Comparison of ENCODE assay signal across 32 cellular contexts in the genomic region with DNA sequence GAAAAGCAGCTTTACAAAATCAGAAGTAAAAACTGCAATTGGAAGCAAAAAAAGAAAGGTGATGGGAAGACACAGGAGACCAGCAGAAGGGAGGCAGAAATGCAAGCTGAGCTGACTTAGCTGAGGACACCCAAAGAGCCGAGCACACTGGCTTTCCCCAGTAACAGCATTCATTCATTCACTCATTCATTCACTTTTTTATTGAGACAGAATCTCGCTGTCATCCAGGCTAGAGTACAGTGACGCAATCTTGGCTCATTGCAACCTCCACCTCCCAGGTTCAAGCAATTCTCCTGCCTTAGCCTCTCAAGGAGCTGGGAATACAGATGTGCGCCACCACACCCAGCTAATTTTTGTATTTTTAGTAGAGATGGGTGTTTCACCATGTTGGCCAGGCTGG. TPM values are rescaled to one million over a fixed set of nuclear protein-coding genes. Genes with fewer than 3 reads are reported as not detected.
"Had no signal": no experiment of that assay in that cellular context is flagged by ENCODE, and none has a peak within 500 bp of the region (broad histone marks: within the 10 kb centered on the region; RNA-seq: fewer than 3 reads in every experiment).

No MANE protein-coding gene starts in this region.

- H3K9me3 ChIP-seq: colonic mucosa, esophagus squamous epithelium, heart right ventricle, left lung, prostate gland, right atrium auricular region, sigmoid colon, testis, tibial artery, upper lobe of left lung had no signal

- H3K36me3 ChIP-seq: colonic mucosa had no signal

- H3K27ac Mint-ChIP-seq: dendritic cell treated with granulocyte-macrophage colony-stimulating factor and Interleukin-4, amounts not matched to agents 40 ng/mL and 50 ng/mL, for 4 days; naive thymus-derived CD4-positive, alpha-beta T cell; nephron; neural progenitor cell had no signal

- H3K4me3 Mint-ChIP-seq: dendritic cell treated with granulocyte-macrophage colony-stimulating factor and Interleukin-4, amounts not matched to agents 40 ng/mL and 50 ng/mL, for 4 days; naive thymus-derived CD4-positive, alpha-beta T cell; nephron; neural progenitor cell; stimulated activated effector memory CD8-positive, alpha-beta T cell treated with anti-CD3 and anti-CD28 coated beads, Interleukin-12 subunit alpha, Interleukin-12 subunit beta, amount 100 ng/mL, for 72 hours had no signal

- H3K9me3 Mint-ChIP-seq: dendritic cell treated with granulocyte-macrophage colony-stimulating factor and Interleukin-4, amounts not matched to agents 40 ng/mL and 50 ng/mL, for 4 days; naive thymus-derived CD4-positive, alpha-beta T cell; nephron; neural progenitor cell; stimulated activated effector memory CD8-positive, alpha-beta T cell treated with anti-CD3 and anti-CD28 coated beads, Interleukin-12 subunit alpha, Interleukin-12 subunit beta, amount 100 ng/mL, for 72 hours had no signal

- H3K79me2 ChIP-seq: parathyroid adenoma had no signal

- H3K4me1 Mint-ChIP-seq: naive thymus-derived CD4-positive, alpha-beta T cell; nephron; stimulated activated effector memory CD8-positive, alpha-beta T cell treated with anti-CD3 and anti-CD28 coated beads, Interleukin-12 subunit alpha, Interleukin-12 subunit beta, amount 100 ng/mL, for 72 hours had no signal

- H3K27me3 Mint-ChIP-seq: dendritic cell treated with granulocyte-macrophage colony-stimulating factor and Interleukin-4, amounts not matched to agents 40 ng/mL and 50 ng/mL, for 4 days; naive thymus-derived CD4-positive, alpha-beta T cell had no signal

- DNase-seq: colonic mucosa; effector CD8-positive, alpha-beta T cell; esophagus squamous epithelium; foreskin melanocyte; glutamatergic neuron; heart right ventricle; hippocampal formation; left cardiac atrium; left lung; mesenchymal stem cell; midbrain; naive thymus-derived CD4-positive, alpha-beta T cell; sigmoid colon; stimulated activated CD4-positive, alpha-beta T cell treated with anti-CD3 and anti-CD28 coated beads, Interleukin-2, amount 100 ng/mL, for 24 hours; stimulated activated CD4-positive, alpha-beta T cell treated with anti-CD3 and anti-CD28 coated beads, Interleukin-4, amount 100 ng/mL, for 24 hours; stimulated activated naive CD8-positive, alpha-beta T cell treated with anti-CD3 and anti-CD28 coated beads, Interleukin-15, Interleukin-2, amounts not matched to agents 100 U/mL and 50 U/mL, for 24 hours; substantia nigra; testis; tibial artery; upper lobe of left lung had no signal

- H3K27ac ChIP-seq: colonic mucosa, esophagus squamous epithelium, heart right ventricle, left lung, prostate gland, right atrium auricular region, sigmoid colon, testis, tibial artery, upper lobe of left lung had no signal

- H2AFZ ChIP-seq: neural progenitor cell, parathyroid adenoma had no signal

- H3K4me1 ChIP-seq: colonic mucosa, esophagus squamous epithelium, heart right ventricle, left lung, prostate gland, right atrium auricular region, sigmoid colon, tibial artery, upper lobe of left lung had no signal

- H3K27me3 ChIP-seq: colonic mucosa, esophagus squamous epithelium, heart right ventricle, left lung, neural progenitor cell, right atrium auricular region, sigmoid colon, testis, tibial artery, upper lobe of left lung had no signal

- H3K4me2 ChIP-seq: neural progenitor cell had no signal

- ATAC-seq: heart right ventricle; left cardiac atrium; left lung; naive thymus-derived CD4-positive, alpha-beta T cell; stimulated activated effector memory CD8-positive, alpha-beta T cell treated with anti-CD3 and anti-CD28 coated beads, Interleukin-12 subunit alpha, Interleukin-12 subunit beta, amount 100 ng/mL, for 72 hours; stimulated activated naive CD8-positive, alpha-beta T cell treated with anti-CD3 and anti-CD28 coated beads, Interleukin-15, Interleukin-2, amounts not matched to agents 100 U/mL and 50 U/mL, for 24 hours had no signal

- H3K4me3 ChIP-seq: colonic mucosa, esophagus squamous epithelium, heart right ventricle, left lung, neural progenitor cell, prostate gland, right atrium auricular region, sigmoid colon, testis, tibial artery, upper lobe of left lung had no signal

RNA-seq across cellular contexts. Expression of gene ANGPTL7, which starts 8.2 kb away (rescaled TPM):
- total RNA-seq: endothelial cell of umbilical vein; epithelial cell of proximal tubule; kidney epithelial cell; lung microvascular endothelial cell; naive thymus-derived CD4-positive, alpha-beta T cell; osteoblast; testis had no signal
- polyA plus RNA-seq: endothelial cell of umbilical vein; naive thymus-derived CD4-positive, alpha-beta T cell had no signal
